Comparison of ENCODE assay signal across 15 cellular contexts in the genomic region with DNA sequence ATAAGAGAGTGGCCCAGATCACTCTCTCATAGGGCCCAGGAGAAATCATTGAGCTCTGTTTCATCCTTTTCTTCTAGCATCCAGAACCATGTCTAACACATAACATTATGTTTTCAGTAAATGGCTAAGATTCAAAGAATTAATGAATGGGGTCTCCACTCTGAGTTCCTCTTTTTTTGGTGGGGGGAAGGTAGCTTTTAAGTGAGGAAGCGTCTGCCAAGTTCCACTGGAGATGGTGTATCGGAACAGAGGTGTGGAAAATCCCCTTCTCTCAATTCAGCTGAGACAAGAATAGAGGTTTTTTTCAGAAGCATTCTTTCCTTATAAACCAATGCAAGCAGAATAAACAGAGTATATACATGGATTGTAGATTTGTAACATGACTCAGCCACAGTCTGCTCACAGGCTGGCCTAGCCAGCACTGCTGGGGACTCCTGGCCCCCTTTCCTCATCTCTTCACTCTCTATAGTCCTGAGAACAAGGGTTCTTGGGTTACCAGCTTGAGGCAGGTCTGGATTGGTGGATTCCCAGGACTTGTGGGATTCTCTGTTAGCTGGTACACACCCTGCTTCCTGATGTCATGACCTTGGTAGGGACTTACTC.
DNase-seq lines count a peak whose midpoint lies in the region; FAIRE-seq and TF ChIP-seq lines count a peak whose summit lies in the region.
"Had no signal": no experiment of that assay in that cellular context is flagged by ENCODE, and none has a peak within 500 bp of the region (broad histone marks: within the 10 kb centered on the region; RNA-seq: fewer than 3 reads in every experiment).

No MANE protein-coding gene starts in this region.

- 81 to 95% (median 84%) methylated on average over 2 of the region's 2 CpGs for WGBS in small intestine, 3 donors

- no peaks in the 10 kb centered on the region for H3K27me3 ChIP-seq in BLaER1 treated with 17β-estradiol and CSF1 and Interleukin-3, amounts not matched to agents 10 nM and 100 nM
- H3K27me3 ChIP-seq in MG63 (no peaks in the 10 kb centered on the region; the same call in 1 of the 2 replicates), dorsolateral prefrontal cortex (no peaks in the 10 kb centered on the region), neural progenitor cell (no peaks in the 10 kb centered on the region), small intestine (ENCODE audit: control insufficient read depth in 2 of 2, insufficient read depth in 2 of 2, low read length in 2 of 2) (no peaks in the 10 kb centered on the region)
- H3K27me3 ChIP-seq: adrenal gland had no signal

- peaks cover 35% of the 10 kb centered on the region for H3K36me3 Mint-ChIP-seq in neural progenitor cell

- H2AFZ ChIP-seq in neural progenitor cell (replicated peaks), result no peak overlapping the region

- no peaks in the 10 kb centered on the region for H3K79me2 ChIP-seq in neural progenitor cell (ENCODE audit: low read depth)

- TF ChIP-seq CTCF in dorsolateral prefrontal cortex (IDR thresholded peaks at IDR 0.05 in 54 of 56, conservative IDR thresholded peaks at IDR 0.05 in 2 of 56; ENCODE audit: low read depth in 1 of 56, partially characterized antibody in 56 of 56) (no peak), neural progenitor cell (IDR thresholded peaks at IDR 0.05) (no peak)

- H3K4me1 ChIP-seq in BLaER1 treated with 17β-estradiol and CSF1 and Interleukin-3, amounts not matched to agents 10 nM and 100 nM, result peaks cover 55 to 71% (median 62%) of the 10 kb centered on the region in 10 experiments
- no peaks in the 10 kb centered on the region for H3K4me1 ChIP-seq in neural progenitor cell
- H3K4me1 ChIP-seq in small intestine (ENCODE audit: control insufficient read depth in 2 of 2, insufficient read depth in 1 of 2, low read depth in 1 of 2, low read length in 1 of 2), result peaks cover 0 to 6% of the 10 kb centered on the region in 2 donors
- H3K4me1 ChIP-seq: psoas muscle had no signal

- H3K4me3 ChIP-seq in BLaER1 treated with 17β-estradiol and CSF1 and Interleukin-3, amounts not matched to agents 10 nM and 100 nM, result no peak overlapping the region
- H3K4me3 ChIP-seq in MG63, result no peak overlapping the region
- no peak overlapping the region for H3K4me3 ChIP-seq in dorsolateral prefrontal cortex
- no peak overlapping the region for H3K4me3 ChIP-seq in neural progenitor cell
- H3K4me3 ChIP-seq in small intestine (ENCODE audit: low read depth in 1 of 2, low read length in 2 of 2), result no peak overlapping the region
- H3K4me3 ChIP-seq: adrenal gland, psoas muscle had no signal

- no peak overlapping the region for H3K4me3 Mint-ChIP-seq in neural progenitor cell
- H3K4me3 Mint-ChIP-seq: activated CD4-positive, alpha-beta T cell treated with anti-CD3 and anti-CD28 coated beads, Interleukin-2, amount 10 ng/mL, durations not matched to agents 7 days and 5 days had no signal

- H3K4me2 ChIP-seq in BLaER1 treated with 17β-estradiol and CSF1 and Interleukin-3, amounts not matched to agents 10 nM and 100 nM, result peak overlapping the region; percentile 73 to 95 (median 89)
- no peak overlapping the region for H3K4me2 ChIP-seq in neural progenitor cell

- H3K27me3 Mint-ChIP-seq in neural progenitor cell (ENCODE audit: insufficient read depth, low read depth), result no peaks in the 10 kb centered on the region
- H3K27me3 Mint-ChIP-seq: activated CD4-positive, alpha-beta T cell treated with anti-CD3 and anti-CD28 coated beads, Interleukin-2, amount 10 ng/mL, durations not matched to agents 7 days and 5 days had no signal

- peaks cover 4 to 9% (median 6%) of the 10 kb centered on the region in 11 experiments; a peak in 15 of 22 replicates for H3K9me3 ChIP-seq in BLaER1 treated with 17β-estradiol and CSF1 and Interleukin-3, amounts not matched to agents 10 nM and 100 nM (replicated peaks in 1 of 11)
- H3K9me3 ChIP-seq in MG63 (no peaks in the 10 kb centered on the region), neural progenitor cell (ENCODE audit: low read depth) (no peaks in the 10 kb centered on the region), small intestine (ENCODE audit: control insufficient read depth, low read depth) (no peaks in the 10 kb centered on the region)
- H3K9me3 ChIP-seq: adrenal gland, psoas muscle had no signal

- H3K27ac ChIP-seq in BLaER1 treated with 17β-estradiol and CSF1 and Interleukin-3, amounts not matched to agents 10 nM and 100 nM, result peak overlapping the region in 3 of 11 experiments; percentile 31 to 86 (median 67); a peak in 7 of 22 replicates
- H3K27ac ChIP-seq in dorsolateral prefrontal cortex, result peak overlapping the region in 41 of 59 donors; percentile 1 to 80 (median 53)
- H3K27ac ChIP-seq in neural progenitor cell, result no peak overlapping the region
- peak overlapping the region in 1 of 2 donors; percentile 54 for H3K27ac ChIP-seq in small intestine (ENCODE audit: low read depth in 1 of 2, low read length in 1 of 2)
- H3K27ac ChIP-seq: psoas muscle had no signal

- peaks cover 3% of the 10 kb centered on the region for H3K9me3 Mint-ChIP-seq in neural progenitor cell
- H3K9me3 Mint-ChIP-seq: activated CD4-positive, alpha-beta T cell treated with anti-CD3 and anti-CD28 coated beads, Interleukin-2, amount 10 ng/mL, durations not matched to agents 7 days and 5 days had no signal

- peak; percentile 33 for DNase-seq in MG63
- no peak for DNase-seq in dorsolateral prefrontal cortex
- DNase-seq in neural progenitor cell (ENCODE audit: low spot score), result no peak
- DNase-seq in activated CD4-positive, CD25-positive, alpha-beta regulatory T cell treated with anti-CD3 and anti-CD28 coated beads, Interleukin-2, amount 50 U/mL, for 72 hours, result no peak
- no peak for DNase-seq in AG20443 (ENCODE audit: low spot score)
- no peak for DNase-seq in small intestine
- DNase-seq in NCI-H1436 (lab: John Stamatoyannopoulos, UW), result no peak
- DNase-seq: activated CD4-positive, alpha-beta T cell treated with anti-CD3 and anti-CD28 coated beads, Interleukin-2, amount 10 ng/mL, durations not matched to agents 7 days and 5 days; AML-193; KBM-7; NCI-H1417 treated with DMSO at 0.1 percent for 48 hours; psoas muscle; SHP77 had no signal

- intact Hi-C loops in dorsolateral prefrontal cortex (cut with DNase I), result no loop called here

- no peak for FAIRE-seq in small intestine (lab: Jason Lieb, UNC)

- peaks cover 8 to 32% (median 20%) of the 10 kb centered on the region in 11 experiments; a peak in 18 of 22 replicates for H3K36me3 ChIP-seq in BLaER1 treated with 17β-estradiol and CSF1 and Interleukin-3, amounts not matched to agents 10 nM and 100 nM
- H3K36me3 ChIP-seq in MG63, result no peaks in the 10 kb centered on the region
- no peaks in the 10 kb centered on the region for H3K36me3 ChIP-seq in neural progenitor cell
- no peaks in the 10 kb centered on the region for H3K36me3 ChIP-seq in small intestine (ENCODE audit: control insufficient read depth in 2 of 2, insufficient read depth in 2 of 2, low read length in 2 of 2)
- H3K36me3 ChIP-seq: adrenal gland had no signal

- H3K9ac ChIP-seq in BLaER1 treated with 17β-estradiol and CSF1 and Interleukin-3, amounts not matched to agents 10 nM and 100 nM, result peak overlapping the region in 2 of 11 experiments; percentile 27 to 64; a peak in 1 of 22 replicates
- H3K9ac ChIP-seq in neural progenitor cell, result no peak overlapping the region

- no peaks in the 10 kb centered on the region for H4K20me1 ChIP-seq in BLaER1 treated with 17β-estradiol and CSF1 and Interleukin-3, amounts not matched to agents 10 nM and 100 nM
- H4K20me1 ChIP-seq in neural progenitor cell (ENCODE audit: low read depth), result no peaks in the 10 kb centered on the region

- no peaks in the 10 kb centered on the region for H3F3A ChIP-seq in neural progenitor cell (ENCODE audit: low read depth)

- H3K27ac Mint-ChIP-seq in neural progenitor cell, result peak overlapping the region; percentile 50
- H3K27ac Mint-ChIP-seq: activated CD4-positive, alpha-beta T cell treated with anti-CD3 and anti-CD28 coated beads, Interleukin-2, amount 10 ng/mL, durations not matched to agents 7 days and 5 days had no signal

- H3K4me1 Mint-ChIP-seq in neural progenitor cell, result peaks cover 7% of the 10 kb centered on the region
